ENCODE assay signal across 18 cellular contexts in the genomic region with DNA sequence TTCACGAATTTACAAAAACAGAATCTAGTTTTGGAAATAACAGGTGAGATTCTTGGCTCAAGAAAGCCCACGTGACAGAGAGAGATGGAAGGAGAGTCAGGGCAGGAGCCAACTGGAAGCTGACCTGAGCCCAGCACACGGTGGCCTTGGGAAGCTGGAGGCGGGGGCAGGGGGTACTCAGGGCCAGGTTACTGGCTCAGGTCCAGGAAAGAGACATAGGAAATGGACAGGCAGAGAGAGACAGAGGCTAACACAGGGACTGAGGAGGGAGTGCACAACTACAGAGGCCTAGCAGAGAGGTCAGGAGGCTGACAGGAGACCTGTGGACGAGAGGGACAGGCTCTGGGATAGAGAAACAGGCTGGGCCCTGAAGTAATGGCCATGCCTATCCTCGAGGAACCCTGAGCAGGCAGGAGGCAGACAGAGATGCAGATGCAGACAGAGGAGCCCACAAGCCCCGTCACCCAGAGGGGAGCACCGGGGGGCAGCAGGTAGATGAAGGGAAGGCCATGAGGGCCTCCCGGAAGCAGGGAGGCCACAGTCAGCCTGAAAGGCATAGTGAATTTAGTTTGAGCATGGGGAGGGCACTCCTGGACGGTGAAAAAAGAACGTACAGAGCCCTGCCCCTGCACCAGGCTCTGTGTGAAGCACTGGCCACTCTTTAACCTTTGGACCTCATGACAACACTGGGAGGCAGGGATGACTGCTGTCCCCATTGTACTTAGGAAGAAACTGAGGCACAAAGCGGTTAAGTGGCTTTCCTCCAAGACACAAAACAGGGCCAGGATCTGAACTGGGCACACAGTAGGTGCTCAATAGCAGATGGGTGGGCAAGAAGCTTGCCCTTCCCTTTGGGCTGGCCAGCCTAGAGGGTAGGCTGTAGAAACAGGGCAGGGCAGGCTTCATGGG.
A peak's percentile ranks its signal among the peaks of the same experiment; 100 is the strongest.
DNase-seq lines count a peak whose midpoint lies in the region; ATAC-seq and TF ChIP-seq lines count a peak whose summit lies in the region.
"Had no signal": no experiment of that assay in that cellular context is flagged by ENCODE, and none has a peak within 500 bp of the region (broad histone marks: within the 10 kb centered on the region; RNA-seq: fewer than 3 reads in every experiment).

No MANE protein-coding gene starts in this region.

- H2BK120ac ChIP-seq in mesenchymal stem cell (ENCODE audit: low read depth, low read length): no peak overlapping the region

- no peak overlapping the region for H3K4me3 ChIP-seq in right atrium auricular region
- H3K4me3 ChIP-seq in mesenchymal stem cell (ENCODE audit: insufficient read depth in 1 of 2, low read depth in 1 of 2, low read length in 2 of 2): peak overlapping the region in 1 of 2 experiments; percentile 30
- H3K4me3 ChIP-seq: SJCRH30 had no signal

- H3K14ac ChIP-seq in mesenchymal stem cell (ENCODE audit: low read length in 2 of 2): no peak overlapping the region

- no peak overlapping the region for H2BK15ac ChIP-seq in mesenchymal stem cell (ENCODE audit: low read depth, poor library complexity, severe bottlenecking)

- ATAC-seq in Right ventricle myocardium inferior (no peak), HG02884 (IDR thresholded peaks at IDR 0.05; ENCODE audit: unreplicated experiment) (no peak)
- ATAC-seq: HCT116 had no signal

- no peak overlapping the region for H3K4me3 Mint-ChIP-seq in chondrocyte (ENCODE audit: unreplicated experiment)

- H4K8ac ChIP-seq in mesenchymal stem cell (ENCODE audit: low read length): no peak overlapping the region

- WGBS in mesenchymal stem cell: 64% methylated on average over 12 of the region's 12 CpGs

- H4K91ac ChIP-seq in mesenchymal stem cell (ENCODE audit: low read length): peak overlapping the region; percentile 41

- no peaks in the 10 kb centered on the region for H3K36me3 Mint-ChIP-seq in chondrocyte (ENCODE audit: low read depth)

- peaks cover 6% of the 10 kb centered on the region for H3K4me1 Mint-ChIP-seq in chondrocyte (ENCODE audit: low read depth)

- H3K36me3 ChIP-seq in right atrium auricular region (no peaks in the 10 kb centered on the region), mesenchymal stem cell (ENCODE audit: control insufficient read depth in 1 of 2, insufficient read depth in 2 of 2, low read depth in 1 of 2, low read length in 2 of 2) (no peaks in the 10 kb centered on the region)
- H3K36me3 ChIP-seq: BE2C, SJCRH30 had no signal

- in situ Hi-C loops in GM13976 (cut with MboI; ENCODE audit: low sequenced_read_pairs, unreplicated experiment): no loop called here

- no peak overlapping the region for H2AK5ac ChIP-seq in mesenchymal stem cell (ENCODE audit: low read length, severe bottlenecking)

- H2BK12ac ChIP-seq in mesenchymal stem cell (ENCODE audit: low read length in 2 of 2): no peak overlapping the region

- TF ChIP-seq CTCF in right atrium auricular region (IDR thresholded peaks at IDR 0.05) (no peak), chondrocyte (IDR thresholded peaks at IDR 0.05) (no peak), GM13976 (IDR thresholded peaks at IDR 0.05; ENCODE audit: borderline replicate concordance, control extremely low read depth, extremely low read depth, insufficient read depth, missing control alignments) (no peak)

- no peak overlapping the region for H2BK5ac ChIP-seq in mesenchymal stem cell (ENCODE audit: low read depth, low read length, poor library complexity, severe bottlenecking)

- H3K4me1 ChIP-seq in right atrium auricular region (peaks cover 0 to 69% of the 10 kb centered on the region in 2 donors), mesenchymal stem cell (ENCODE audit: control insufficient read depth, insufficient read depth, low read depth, low read length) (peaks cover 1% of the 10 kb centered on the region)
- H3K4me1 ChIP-seq: BE2C had no signal

- no peak overlapping the region for H3K9ac ChIP-seq in mesenchymal stem cell (ENCODE audit: low read length)

- H3K4ac ChIP-seq in mesenchymal stem cell (ENCODE audit: low read depth in 1 of 2, low read length in 2 of 2): no peak overlapping the region

- no peak for DNase-seq in right atrium auricular region (ENCODE audit: low spot score)
- no peak for DNase-seq in Right ventricle myocardium inferior (ENCODE audit: missing footprints)
- peak; percentile 44 for DNase-seq in chondrocyte (ENCODE audit: low spot score)
- no peak for DNase-seq in mesenchymal stem cell
- DNase-seq in NCI-H524 (lab: John Stamatoyannopoulos, UW): no peak
- no peak for DNase-seq in GM13976 (ENCODE audit: low spot score)
- DNase-seq: BE2C; DND-41; IMR-90; MV-4-11; NCI-H1694 treated with DMSO at 0.1 percent for 48 hours; NCI-H2107; NCI-H446 treated with DMSO at 0.1 percent for 48 hours; NK-92 treated with Interleukin-12 subunit alpha and Interleukin-12 subunit beta, amount 100 ng/mL, for 24 hours had no signal

- no peak overlapping the region for H3K18ac ChIP-seq in mesenchymal stem cell (ENCODE audit: low read depth in 1 of 2, low read length in 2 of 2)

- H3K9me3 Mint-ChIP-seq in chondrocyte (ENCODE audit: low read depth): no peaks in the 10 kb centered on the region

- intact Hi-C loops in Right ventricle myocardium inferior (cut with DNase I): no loop called here

- H3K27ac ChIP-seq in right atrium auricular region (peak overlapping the region; percentile 33 to 56), mesenchymal stem cell (ENCODE audit: low read length, poor library complexity, severe bottlenecking) (no peak overlapping the region)
- H3K27ac ChIP-seq: RWPE1, SJCRH30 had no signal

- H2AFZ ChIP-seq in mesenchymal stem cell (ENCODE audit: low read depth, low read length): no peak overlapping the region

- H3K9me3 ChIP-seq in right atrium auricular region: no peaks in the 10 kb centered on the region
- H3K9me3 ChIP-seq in mesenchymal stem cell (ENCODE audit: control insufficient read depth, low read length): no peaks in the 10 kb centered on the region
- H3K9me3 ChIP-seq: BE2C, SJCRH30 had no signal

- no peaks in the 10 kb centered on the region for H3K79me1 ChIP-seq in mesenchymal stem cell (replicated peaks; ENCODE audit: low read length, poor library complexity, severe bottlenecking)

- no peak overlapping the region for H3K23ac ChIP-seq in mesenchymal stem cell (ENCODE audit: low read length in 2 of 2)

- no peaks in the 10 kb centered on the region for H3K27me3 ChIP-seq in right atrium auricular region
- peaks cover 0 to 16% of the 10 kb centered on the region in 2 experiments for H3K27me3 ChIP-seq in mesenchymal stem cell (ENCODE audit: control insufficient read depth in 1 of 2, insufficient read depth in 1 of 2, low read length in 2 of 2)
- H3K27me3 ChIP-seq: BE2C, SJCRH30 had no signal

- H3K4me2 ChIP-seq in mesenchymal stem cell (ENCODE audit: low read length, poor library complexity, severe bottlenecking): no peak overlapping the region

- no peak overlapping the region for H3K27ac Mint-ChIP-seq in chondrocyte (ENCODE audit: unreplicated experiment)

- peaks cover 10% of the 10 kb centered on the region for H3K27me3 Mint-ChIP-seq in chondrocyte (ENCODE audit: low read depth)
